Comparison of ENCODE assay signal across 7 cellular contexts in the genomic region with DNA sequence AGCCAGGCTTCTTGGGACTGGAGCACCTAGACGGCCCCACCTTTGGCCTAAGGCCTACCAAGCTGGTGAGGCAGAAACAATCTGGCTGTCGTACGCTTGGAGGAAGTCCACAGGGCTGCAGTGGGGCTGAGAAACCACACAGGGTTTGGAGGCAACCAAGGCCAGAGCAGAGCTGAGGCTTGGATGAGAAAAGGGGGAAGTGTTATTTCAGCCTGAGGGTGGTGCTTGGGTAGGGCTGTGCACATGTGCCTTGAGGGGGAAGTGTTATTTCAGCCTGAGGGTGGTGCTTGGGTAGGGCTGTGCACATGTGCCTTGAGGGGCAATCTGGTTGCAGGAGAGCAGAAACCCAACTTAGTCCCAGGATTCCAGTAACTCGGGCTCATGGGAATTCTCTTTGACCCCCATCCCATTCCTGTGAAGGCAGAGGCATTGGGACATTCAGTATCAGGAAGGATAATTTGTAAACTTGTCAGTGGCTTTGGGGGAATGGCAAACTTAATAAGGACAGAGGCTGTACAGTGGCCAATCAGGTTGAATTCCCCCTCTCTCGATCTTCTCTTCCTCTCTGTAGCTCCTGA. TPM values are rescaled to one million over a fixed set of nuclear protein-coding genes. Genes with fewer than 3 reads are reported as not detected.
DNase-seq lines count a peak whose midpoint lies in the region; ATAC-seq and FAIRE-seq lines count a peak whose summit lies in the region.

No MANE protein-coding gene starts in this region.

- peak overlapping the region; percentile 62 to 87 (median 65) for H3K27ac Mint-ChIP-seq in IgD-negative memory B cell

- H3K4me1 ChIP-seq in aorta (ENCODE audit: control insufficient read depth in 1 of 2, insufficient read depth in 2 of 2, low read length in 2 of 2) = no peaks in the 10 kb centered on the region

- peak overlapping the region; percentile 69 to 91 (median 88) for H3K4me3 Mint-ChIP-seq in IgD-negative memory B cell

- peaks cover 3% of the 10 kb centered on the region for H3K27me3 Mint-ChIP-seq in IgD-negative memory B cell

- intact Hi-C loops in left colon (cut with DNase I, micrococcal nuclease) (no loop called here), aorta (cut with DNase I) (no loop called here)

- H3K4me3 ChIP-seq in aorta (ENCODE audit: low read length in 2 of 2) = no peak overlapping the region

- peaks cover 2% of the 10 kb centered on the region for H3K36me3 Mint-ChIP-seq in IgD-negative memory B cell

- H3K27me3 ChIP-seq in aorta (ENCODE audit: control insufficient read depth in 1 of 2, insufficient read depth in 2 of 2, low read length in 1 of 2) = no peaks in the 10 kb centered on the region

- peak; percentile 92 for FAIRE-seq in GM18507 (lab: Jason Lieb, UNC)

- WGBS in aorta, 2 donors = 40 to 45% methylated on average over 5 of the region's 5 CpGs

- H3K36me3 ChIP-seq in aorta (ENCODE audit: control insufficient read depth in 1 of 2, insufficient read depth in 2 of 2, low read length in 1 of 2) = no peaks in the 10 kb centered on the region

- H3K9me3 Mint-ChIP-seq in IgD-negative memory B cell = no peaks in the 10 kb centered on the region

- no peak overlapping the region for H3K27ac ChIP-seq in aorta (ENCODE audit: low read depth in 1 of 2, low read length in 2 of 2)

- peaks cover 11 to 23% (median 19%) of the 10 kb centered on the region in 3 donors for H3K4me1 Mint-ChIP-seq in IgD-negative memory B cell

- DNase-seq in GM18507 (ENCODE audit: extremely low spot score, insufficient read length, low read depth) = no peak
- DNase-seq in activated T-cell treated with anti-CD3 and anti-CD28 coated beads, Interleukin-2, amount 50 U/mL, for 1 hour = peak; percentile 27
- DNase-seq in left colon = peak in 1 of 2 donors; percentile 18
- DNase-seq in aorta = no peak

- peaks cover 1% of the 10 kb centered on the region for H3K9me3 ChIP-seq in aorta (ENCODE audit: control insufficient read depth, low read length)

- peak; percentile 46 for ATAC-seq in GM21619 (IDR thresholded peaks at IDR 0.05; ENCODE audit: unreplicated experiment)
- ATAC-seq in left colon = peak; percentile 61
- ATAC-seq in aorta (ENCODE audit: low FRiP score) = peak; percentile 12
- ATAC-seq in HG02970 (IDR thresholded peaks at IDR 0.05; ENCODE audit: low FRiP score, unreplicated experiment) = no peak

RNA-seq across cellular contexts. Expression of gene FBXO41, which starts 1.0 kb away (rescaled TPM):
- polyA plus RNA-seq in IgD-negative memory B cell (3.8 TPM), aorta (1 to 10 TPM in 1 of 2 donors, under 1 TPM in 1; 0.25 to 1.2 TPM)
- total RNA-seq in left colon (1 to 10 TPM; 2.1 to 2.5 TPM), aorta (1 to 10 TPM; 3.3 to 4.7 TPM)

RNA-seq across cellular contexts. Expression of gene EGR4, which starts 8.1 kb away (rescaled TPM):
- polyA plus RNA-seq in IgD-negative memory B cell (0.26 TPM), aorta (not detected)
- total RNA-seq in left colon (not detected), aorta (not detected)

RNA-seq across cellular contexts. Expression of gene CCT7, which starts 51.1 kb away (rescaled TPM):
- 242 TPM for polyA plus RNA-seq in IgD-negative memory B cell
- 100 to 1,000 TPM; 120 to 140 TPM for total RNA-seq in left colon
- 100 to 1,000 TPM; 128 to 157 TPM for total RNA-seq in aorta
- 100 to 1,000 TPM; 132 to 154 TPM for polyA plus RNA-seq in aorta

RNA-seq across cellular contexts. Expression of gene PRADC1, which starts 52.2 kb away (rescaled TPM):
- polyA plus RNA-seq in IgD-negative memory B cell = 12.4 TPM
- total RNA-seq in left colon = 10 to 100 TPM; 40.2 to 51.9 TPM
- total RNA-seq in aorta = 10 to 100 TPM; 12.4 to 15.9 TPM
- polyA plus RNA-seq in aorta = 10 to 100 TPM; 25.9 to 54.8 TPM
